ENCODE assay signal across 1 cellular context in genomic region chr3:172696357-172696756, GRCh38.
A peak's percentile ranks its signal among the peaks of the same experiment; 100 is the strongest.
TF ChIP-seq lines count a peak whose summit lies in the region.

No MANE protein-coding gene starts in this region.

TF ChIP-seq in HepG2, 621 proteins besides CTCF, POLR2A, EP300 and RAD21 (continued from another document and continues in another):
- peak; percentile 80; the same call in 1 of the 2 replicates for TF ChIP-seq ZSCAN9 (CRISPR knock-in tag; IDR thresholded peaks at IDR 0.05; ENCODE audit: borderline replicate concordance)
- TF ChIP-seq KLF15 (CRISPR knock-in tag; IDR thresholded peaks at IDR 0.05; ENCODE audit: borderline replicate concordance) = no peak
- no peak for TF ChIP-seq ZFP36L1 (CRISPR knock-in tag; IDR thresholded peaks at IDR 0.05)
- TF ChIP-seq POLR2AphosphoS5 (IDR thresholded peaks at IDR 0.05; ENCODE audit: low read depth, low read length) = no peak
- TF ChIP-seq NFKB2 (CRISPR knock-in tag; IDR thresholded peaks at IDR 0.05; ENCODE audit: borderline replicate concordance) = no peak
- no peak for TF ChIP-seq TRIM24 (CRISPR knock-in tag; IDR thresholded peaks at IDR 0.05)
- no peak for TF ChIP-seq CHD4 (IDR thresholded peaks at IDR 0.05; ENCODE audit: borderline replicate concordance, low read length)
- no peak for TF ChIP-seq WIZ (CRISPR knock-in tag; IDR thresholded peaks at IDR 0.05)
- no peak for TF ChIP-seq TCF12 (IDR thresholded peaks at IDR 0.05)
- TF ChIP-seq TCF12 (CRISPR knock-in tag; IDR thresholded peaks at IDR 0.05) = no peak
- peak; percentile 83 for TF ChIP-seq CREM (IDR thresholded peaks at IDR 0.05)
- no peak for TF ChIP-seq CREM (CRISPR knock-in tag; IDR thresholded peaks at IDR 0.05)
- TF ChIP-seq MZF1 (CRISPR knock-in tag; IDR thresholded peaks at IDR 0.05; ENCODE audit: borderline replicate concordance) = no peak
- no peak for TF ChIP-seq ZNF251 (CRISPR knock-in tag; IDR thresholded peaks at IDR 0.05)
- TF ChIP-seq CEBPB (IDR thresholded peaks at IDR 0.05; ENCODE audit: borderline replicate concordance, low read depth, low read length) = peak; percentile 99
- TF ChIP-seq MTA1 (CRISPR knock-in tag; IDR thresholded peaks at IDR 0.05; ENCODE audit: borderline replicate concordance) = no peak; the same call in 1 of the 2 replicates
- peak; percentile 77; the same call in 1 of the 2 replicates for TF ChIP-seq ZNF414 (CRISPR knock-in tag; IDR thresholded peaks at IDR 0.05)
- TF ChIP-seq EEA1 (CRISPR knock-in tag; IDR thresholded peaks at IDR 0.05; ENCODE audit: borderline replicate concordance) = no peak
- peak; percentile 84 for TF ChIP-seq SIX1 (CRISPR knock-in tag; IDR thresholded peaks at IDR 0.05; ENCODE audit: borderline replicate concordance)
- no peak for TF ChIP-seq ZUFSP (CRISPR knock-in tag; IDR thresholded peaks at IDR 0.05; ENCODE audit: borderline replicate concordance)
- TF ChIP-seq TCF7 (IDR thresholded peaks at IDR 0.05; ENCODE audit: low read depth) = peak; percentile 65
- TF ChIP-seq, protein P1, sequence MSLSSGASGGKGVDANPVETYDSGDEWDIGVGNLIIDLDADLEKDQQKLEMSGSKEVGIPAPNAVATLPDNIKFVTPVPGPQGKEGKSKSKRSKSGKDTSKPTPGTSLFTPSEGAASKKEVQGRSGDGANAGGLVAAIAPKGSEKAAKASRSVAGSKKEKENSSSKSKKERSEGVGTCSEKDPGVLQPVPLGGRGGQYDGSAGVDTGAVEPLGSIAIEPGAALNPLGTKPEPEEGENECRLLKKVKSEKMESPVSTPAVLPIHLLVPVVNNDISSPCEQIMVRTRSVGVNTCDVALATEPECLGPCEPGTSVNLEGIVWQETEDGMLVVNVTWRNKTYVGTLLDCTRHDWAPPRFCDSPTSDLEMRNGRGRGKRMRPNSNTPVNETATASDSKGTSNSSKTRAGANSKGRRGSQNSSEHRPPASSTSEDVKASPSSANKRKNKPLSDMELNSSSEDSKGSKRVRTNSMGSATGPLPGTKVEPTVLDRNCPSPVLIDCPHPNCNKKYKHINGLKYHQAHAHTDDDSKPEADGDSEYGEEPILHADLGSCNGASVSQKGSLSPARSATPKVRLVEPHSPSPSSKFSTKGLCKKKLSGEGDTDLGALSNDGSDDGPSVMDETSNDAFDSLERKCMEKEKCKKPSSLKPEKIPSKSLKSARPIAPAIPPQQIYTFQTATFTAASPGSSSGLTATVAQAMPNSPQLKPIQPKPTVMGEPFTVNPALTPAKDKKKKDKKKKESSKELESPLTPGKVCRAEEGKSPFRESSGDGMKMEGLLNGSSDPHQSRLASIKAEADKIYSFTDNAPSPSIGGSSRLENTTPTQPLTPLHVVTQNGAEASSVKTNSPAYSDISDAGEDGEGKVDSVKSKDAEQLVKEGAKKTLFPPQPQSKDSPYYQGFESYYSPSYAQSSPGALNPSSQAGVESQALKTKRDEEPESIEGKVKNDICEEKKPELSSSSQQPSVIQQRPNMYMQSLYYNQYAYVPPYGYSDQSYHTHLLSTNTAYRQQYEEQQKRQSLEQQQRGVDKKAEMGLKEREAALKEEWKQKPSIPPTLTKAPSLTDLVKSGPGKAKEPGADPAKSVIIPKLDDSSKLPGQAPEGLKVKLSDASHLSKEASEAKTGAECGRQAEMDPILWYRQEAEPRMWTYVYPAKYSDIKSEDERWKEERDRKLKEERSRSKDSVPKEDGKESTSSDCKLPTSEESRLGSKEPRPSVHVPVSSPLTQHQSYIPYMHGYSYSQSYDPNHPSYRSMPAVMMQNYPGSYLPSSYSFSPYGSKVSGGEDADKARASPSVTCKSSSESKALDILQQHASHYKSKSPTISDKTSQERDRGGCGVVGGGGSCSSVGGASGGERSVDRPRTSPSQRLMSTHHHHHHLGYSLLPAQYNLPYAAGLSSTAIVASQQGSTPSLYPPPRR (CRISPR knock-in tag; IDR thresholded peaks at IDR 0.05; ENCODE audit: borderline replicate concordance) = peak; percentile 79
- no peak for TF ChIP-seq ZNF768 (CRISPR knock-in tag; IDR thresholded peaks at IDR 0.05)
- TF ChIP-seq ZNF501 (CRISPR knock-in tag; IDR thresholded peaks at IDR 0.05) = no peak
- TF ChIP-seq MAF1 (CRISPR knock-in tag; IDR thresholded peaks at IDR 0.05; ENCODE audit: borderline replicate concordance) = no peak
- TF ChIP-seq ZNF30 (CRISPR knock-in tag; IDR thresholded peaks at IDR 0.05) = no peak
- TF ChIP-seq DPF2 (CRISPR knock-in tag; IDR thresholded peaks at IDR 0.05; ENCODE audit: borderline replicate concordance, low read depth) = peak; percentile 95
- TF ChIP-seq ZNF274 (CRISPR knock-in tag; IDR thresholded peaks at IDR 0.05) = no peak
- TF ChIP-seq ZNF264 (CRISPR knock-in tag; IDR thresholded peaks at IDR 0.05) = peak; percentile 71
- no peak for TF ChIP-seq CCDC6 (CRISPR knock-in tag; IDR thresholded peaks at IDR 0.05)
- TF ChIP-seq SMAD1 (CRISPR knock-in tag; IDR thresholded peaks at IDR 0.05; ENCODE audit: borderline replicate concordance, low read depth) = no peak
- TF ChIP-seq HNF4A (CRISPR knock-in tag; IDR thresholded peaks at IDR 0.05) = peak; percentile 96
- TF ChIP-seq U2AF2 (IDR thresholded peaks at IDR 0.05; ENCODE audit: low read depth, low read length) = no peak
- TF ChIP-seq CC2D1A (CRISPR knock-in tag; IDR thresholded peaks at IDR 0.05) = no peak
- no peak for TF ChIP-seq ADNP (CRISPR knock-in tag; IDR thresholded peaks at IDR 0.05)
- 0 out of 2 replicates have a peak, but pooled peaks have one; percentile 57 for TF ChIP-seq ZNF652 (CRISPR knock-in tag; IDR thresholded peaks at IDR 0.05; ENCODE audit: borderline replicate concordance, low read depth)
- no peak for TF ChIP-seq CBX5 (CRISPR knock-in tag; IDR thresholded peaks at IDR 0.05; ENCODE audit: borderline replicate concordance)
- no peak for TF ChIP-seq BATF2 (CRISPR knock-in tag; IDR thresholded peaks at IDR 0.05)
- no peak for TF ChIP-seq CAMTA2 (CRISPR knock-in tag; IDR thresholded peaks at IDR 0.05; ENCODE audit: borderline replicate concordance)
- TF ChIP-seq ATF6 (CRISPR knock-in tag; conservative IDR thresholded peaks at IDR 0.05) = no peak
- no peak for TF ChIP-seq ZNF550 (CRISPR knock-in tag; IDR thresholded peaks at IDR 0.05; ENCODE audit: borderline replicate concordance)
- no peak for TF ChIP-seq ZNF382 (CRISPR knock-in tag; IDR thresholded peaks at IDR 0.05; ENCODE audit: borderline replicate concordance)
- 0 out of 2 replicates have a peak, but pooled peaks have one; percentile 64 for TF ChIP-seq KDM3A (CRISPR knock-in tag; IDR thresholded peaks at IDR 0.05; ENCODE audit: low read depth)
- TF ChIP-seq, protein P2, sequence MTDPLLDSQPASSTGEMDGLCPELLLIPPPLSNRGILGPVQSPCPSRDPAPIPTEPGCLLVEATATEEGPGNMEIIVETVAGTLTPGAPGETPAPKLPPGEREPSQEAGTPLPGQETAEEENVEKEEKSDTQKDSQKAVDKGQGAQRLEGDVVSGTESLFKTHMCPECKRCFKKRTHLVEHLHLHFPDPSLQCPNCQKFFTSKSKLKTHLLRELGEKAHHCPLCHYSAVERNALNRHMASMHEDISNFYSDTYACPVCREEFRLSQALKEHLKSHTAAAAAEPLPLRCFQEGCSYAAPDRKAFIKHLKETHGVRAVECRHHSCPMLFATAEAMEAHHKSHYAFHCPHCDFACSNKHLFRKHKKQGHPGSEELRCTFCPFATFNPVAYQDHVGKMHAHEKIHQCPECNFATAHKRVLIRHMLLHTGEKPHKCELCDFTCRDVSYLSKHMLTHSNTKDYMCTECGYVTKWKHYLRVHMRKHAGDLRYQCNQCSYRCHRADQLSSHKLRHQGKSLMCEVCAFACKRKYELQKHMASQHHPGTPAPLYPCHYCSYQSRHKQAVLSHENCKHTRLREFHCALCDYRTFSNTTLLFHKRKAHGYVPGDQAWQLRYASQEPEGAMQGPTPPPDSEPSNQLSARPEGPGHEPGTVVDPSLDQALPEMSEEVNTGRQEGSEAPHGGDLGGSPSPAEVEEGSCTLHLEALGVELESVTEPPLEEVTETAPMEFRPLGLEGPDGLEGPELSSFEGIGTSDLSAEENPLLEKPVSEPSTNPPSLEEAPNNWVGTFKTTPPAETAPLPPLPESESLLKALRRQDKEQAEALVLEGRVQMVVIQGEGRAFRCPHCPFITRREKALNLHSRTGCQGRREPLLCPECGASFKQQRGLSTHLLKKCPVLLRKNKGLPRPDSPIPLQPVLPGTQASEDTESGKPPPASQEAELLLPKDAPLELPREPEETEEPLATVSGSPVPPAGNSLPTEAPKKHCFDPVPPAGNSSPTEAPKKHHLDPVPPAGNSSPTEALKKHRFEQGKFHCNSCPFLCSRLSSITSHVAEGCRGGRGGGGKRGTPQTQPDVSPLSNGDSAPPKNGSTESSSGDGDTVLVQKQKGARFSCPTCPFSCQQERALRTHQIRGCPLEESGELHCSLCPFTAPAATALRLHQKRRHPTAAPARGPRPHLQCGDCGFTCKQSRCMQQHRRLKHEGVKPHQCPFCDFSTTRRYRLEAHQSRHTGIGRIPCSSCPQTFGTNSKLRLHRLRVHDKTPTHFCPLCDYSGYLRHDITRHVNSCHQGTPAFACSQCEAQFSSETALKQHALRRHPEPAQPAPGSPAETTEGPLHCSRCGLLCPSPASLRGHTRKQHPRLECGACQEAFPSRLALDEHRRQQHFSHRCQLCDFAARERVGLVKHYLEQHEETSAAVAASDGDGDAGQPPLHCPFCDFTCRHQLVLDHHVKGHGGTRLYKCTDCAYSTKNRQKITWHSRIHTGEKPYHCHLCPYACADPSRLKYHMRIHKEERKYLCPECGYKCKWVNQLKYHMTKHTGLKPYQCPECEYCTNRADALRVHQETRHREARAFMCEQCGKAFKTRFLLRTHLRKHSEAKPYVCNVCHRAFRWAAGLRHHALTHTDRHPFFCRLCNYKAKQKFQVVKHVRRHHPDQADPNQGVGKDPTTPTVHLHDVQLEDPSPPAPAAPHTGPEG (CRISPR knock-in tag; IDR thresholded peaks at IDR 0.05) = no peak
- no peak for TF ChIP-seq MBNL3 (CRISPR knock-in tag; conservative IDR thresholded peaks at IDR 0.05)
- no peak for TF ChIP-seq ZNF773 (CRISPR knock-in tag; IDR thresholded peaks at IDR 0.05; ENCODE audit: borderline replicate concordance)
- no peak for TF ChIP-seq ZBTB21 (CRISPR knock-in tag; IDR thresholded peaks at IDR 0.05)
- TF ChIP-seq ZSCAN25 (CRISPR knock-in tag; IDR thresholded peaks at IDR 0.05) = no peak
- TF ChIP-seq, protein P3, sequence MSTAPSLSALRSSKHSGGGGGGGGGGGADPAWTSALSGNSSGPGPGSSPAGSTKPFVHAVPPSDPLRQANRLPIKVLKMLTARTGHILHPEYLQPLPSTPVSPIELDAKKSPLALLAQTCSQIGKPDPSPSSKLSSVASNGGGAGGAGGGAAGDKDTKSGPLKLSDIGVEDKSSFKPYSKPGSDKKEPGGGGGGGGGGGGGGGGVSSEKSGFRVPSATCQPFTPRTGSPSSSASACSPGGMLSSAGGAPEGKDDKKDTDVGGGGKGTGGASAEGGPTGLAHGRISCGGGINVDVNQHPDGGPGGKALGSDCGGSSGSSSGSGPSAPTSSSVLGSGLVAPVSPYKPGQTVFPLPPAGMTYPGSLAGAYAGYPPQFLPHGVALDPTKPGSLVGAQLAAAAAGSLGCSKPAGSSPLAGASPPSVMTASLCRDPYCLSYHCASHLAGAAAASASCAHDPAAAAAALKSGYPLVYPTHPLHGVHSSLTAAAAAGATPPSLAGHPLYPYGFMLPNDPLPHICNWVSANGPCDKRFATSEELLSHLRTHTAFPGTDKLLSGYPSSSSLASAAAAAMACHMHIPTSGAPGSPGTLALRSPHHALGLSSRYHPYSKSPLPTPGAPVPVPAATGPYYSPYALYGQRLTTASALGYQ (CRISPR knock-in tag; IDR thresholded peaks at IDR 0.05) = peak; percentile 91
- TF ChIP-seq TEF (CRISPR knock-in tag; IDR thresholded peaks at IDR 0.05) = no peak
- TF ChIP-seq ZNF546 (CRISPR knock-in tag; conservative IDR thresholded peaks at IDR 0.05) = no peak
